In the genomic region with DNA sequence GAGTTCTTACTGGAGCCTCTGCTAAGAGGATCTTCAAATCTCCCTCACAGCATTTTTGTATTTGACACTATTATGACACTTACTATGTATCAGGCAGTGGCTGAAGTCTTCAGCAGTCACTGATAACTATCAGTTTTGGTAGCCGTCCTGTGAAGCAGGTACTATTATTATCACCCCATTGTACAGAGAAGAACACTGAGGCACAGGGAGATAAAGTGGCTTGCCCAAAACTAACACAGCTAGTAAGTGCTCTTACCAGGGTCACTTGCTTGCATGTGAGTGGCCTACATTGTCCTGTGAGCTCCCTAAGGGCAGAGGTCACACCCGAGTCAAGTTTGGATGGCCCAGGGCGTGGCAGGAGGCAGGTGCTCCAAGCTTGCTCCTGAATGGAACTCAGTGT, we compare ENCODE assay signal across 37 cellular contexts. TPM values are rescaled to one million over a fixed set of nuclear protein-coding genes. Genes with fewer than 3 reads are reported as not detected.
DNase-seq lines count a peak whose midpoint lies in the region; ATAC-seq, FAIRE-seq and TF ChIP-seq lines count a peak whose summit lies in the region.
"Had no signal": no experiment of that assay in that cellular context is flagged by ENCODE, and none has a peak within 500 bp of the region (broad histone marks: within the 10 kb centered on the region; RNA-seq: fewer than 3 reads in every experiment).

No MANE protein-coding gene starts in this region.

- H3K36me3 ChIP-seq in right atrium auricular region (no peaks in the 10 kb centered on the region), heart left ventricle (no peaks in the 10 kb centered on the region), HepG2 (replicated peaks in 1 of 2; ENCODE audit: control insufficient read depth in 1 of 2, insufficient read depth in 2 of 2, low read length in 2 of 2) (no peaks in the 10 kb centered on the region), right lobe of liver (no peaks in the 10 kb centered on the region), K562 (ENCODE audit: control insufficient read depth, insufficient read depth, low read length) (no peaks in the 10 kb centered on the region)
- no peaks in the 10 kb centered on the region for H3K36me3 ChIP-seq in CD4-positive, alpha-beta memory T cell (ENCODE audit: insufficient read depth, low read length)
- H3K36me3 ChIP-seq: BE2C; BLaER1; BLaER1 treated with 17β-estradiol and CSF1 and Interleukin-3, amounts not matched to agents 10 nM and 100 nM had no signal

- CTCF ChIA-PET in HepG2 (lab: Yijun Ruan, JAX; ENCODE audit: low intra/inter-chr PET ratio, low total read pairs) (no interaction called here), K562 (lab: Yijun Ruan, JAX; ENCODE audit: low intra/inter-chr PET ratio) (no interaction called here)
- CTCF ChIA-PET in CD4-positive, alpha-beta memory T cell (lab: Charles Lee; ENCODE audit: partially characterized antibody), result no interaction called here

- ATAC-seq in Right ventricle myocardium superior (ENCODE audit: poor library complexity) (no peak), heart left ventricle (no peak), HepG2 (no peak), right lobe of liver (no peak), K562 (no peak)
- ATAC-seq: A549; CD8-positive, alpha-beta T cell had no signal

- no peak for TF ChIP-seq POLR2A in heart left ventricle (IDR thresholded peaks at IDR 0.05)
- no peak for TF ChIP-seq POLR2A in HepG2 (IDR thresholded peaks at IDR 0.05; ENCODE audit: insufficient read depth in 1 of 2, low read depth in 2 of 2, low read length in 2 of 2)
- TF ChIP-seq POLR2A in right lobe of liver (IDR thresholded peaks at IDR 0.05), result no peak
- TF ChIP-seq POLR2A in K562 (conservative IDR thresholded peaks at IDR 0.05), result no peak

- H4K20me1 ChIP-seq in HepG2 (ENCODE audit: insufficient read depth, low read length) (no peaks in the 10 kb centered on the region), K562 (replicated peaks; ENCODE audit: control insufficient read depth, insufficient read depth, low read length) (0 out of 2 replicates have a peak, but pooled peaks cover 7% of the 10 kb centered on the region)
- H4K20me1 ChIP-seq: BLaER1; BLaER1 treated with 17β-estradiol and CSF1 and Interleukin-3, amounts not matched to agents 10 nM and 100 nM had no signal

- no peaks in the 10 kb centered on the region for H3K4me1 ChIP-seq in right atrium auricular region
- H3K4me1 ChIP-seq in heart left ventricle, result no peaks in the 10 kb centered on the region
- H3K4me1 ChIP-seq in HepG2 (ENCODE audit: insufficient read depth, low read length), result no peaks in the 10 kb centered on the region
- no peaks in the 10 kb centered on the region for H3K4me1 ChIP-seq in right lobe of liver
- peaks cover 0 to 4% of the 10 kb centered on the region in 2 experiments; a peak in 2 of 5 replicates for H3K4me1 ChIP-seq in K562 (replicated peaks in 1 of 2; ENCODE audit: control insufficient read depth in 2 of 2, insufficient read depth in 2 of 2, low read length in 2 of 2)
- no peaks in the 10 kb centered on the region for H3K4me1 ChIP-seq in CD4-positive, alpha-beta memory T cell (ENCODE audit: insufficient read depth, low read length)
- H3K4me1 ChIP-seq: A549; BE2C; BLaER1; BLaER1 treated with 17β-estradiol and CSF1 and Interleukin-3, amounts not matched to agents 10 nM and 100 nM had no signal

- peaks cover 6 to 8% of the 10 kb centered on the region in 2 donors for H3K27me3 Mint-ChIP-seq in CD4-positive, alpha-beta memory T cell

- intact Hi-C loops in cardiac septum (cut with DNase I), result no loop called here
- intact Hi-C loops in Right ventricle myocardium superior (cut with DNase I), result no loop called here
- intact Hi-C loops in heart left ventricle (cut with DNase I), result no loop called here
- intact Hi-C loops in HepG2 (cut with micrococcal nuclease; ENCODE audit: unreplicated experiment), result no loop called here
- intact Hi-C loops in right lobe of liver (cut with DNase I), result no loop called here
- intact Hi-C loops in K562 (cut with micrococcal nuclease), result no loop called here
- intact Hi-C loops in CD4-positive, alpha-beta memory T cell (cut with micrococcal nuclease), result no loop called here

- WGBS in heart left ventricle, 4 donors, result 83 to 93% (median 88%) methylated on average over 2 to 3 of the region's 3 CpGs
- 86% methylated on average over 1 of the region's 3 CpGs for whole genome bisulfite sequencing in HepG2 (ENCODE audit: low lambda C conversion rate)
- 67% methylated on average over 1 of the region's 3 CpGs for WGBS in right lobe of liver (ENCODE audit: insufficient coverage, low coverage, low lambda C conversion rate, missing lambda C conversion rate)
- WGBS in K562 (ENCODE audit: insufficient coverage, low coverage, missing lambda C conversion rate), result 35% methylated on average over 3 of the region's 3 CpGs

- H3K27me3 ChIP-seq in right atrium auricular region (no peaks in the 10 kb centered on the region), heart left ventricle (peaks cover 0 to 17% (median 0%) of the 10 kb centered on the region in 9 donors), HepG2 (ENCODE audit: control insufficient read depth in 1 of 2, insufficient read depth in 2 of 2, low read length in 2 of 2) (peaks cover 0 to 18% of the 10 kb centered on the region in 2 experiments; a peak in 3 of 5 replicates), right lobe of liver (no peaks in the 10 kb centered on the region), K562 (ENCODE audit: control insufficient read depth in 2 of 2, insufficient read depth in 2 of 2, low read length in 2 of 2) (peaks cover 19 to 52% of the 10 kb centered on the region in 2 experiments; a peak in 3 of 5 replicates)
- no peaks in the 10 kb centered on the region for H3K27me3 ChIP-seq in CD4-positive, alpha-beta memory T cell (ENCODE audit: insufficient read depth, low read length)
- H3K27me3 ChIP-seq: BE2C; BLaER1; BLaER1 treated with 17β-estradiol and CSF1 and Interleukin-3, amounts not matched to agents 10 nM and 100 nM had no signal

- H3K9me3 ChIP-seq in right atrium auricular region, result no peaks in the 10 kb centered on the region
- H3K9me3 ChIP-seq in heart left ventricle, result no peaks in the 10 kb centered on the region
- no peaks in the 10 kb centered on the region for H3K9me3 ChIP-seq in HepG2 (ENCODE audit: low read length)
- H3K9me3 ChIP-seq in right lobe of liver, result no peaks in the 10 kb centered on the region
- H3K9me3 ChIP-seq in K562 (replicated peaks; ENCODE audit: control insufficient read depth, insufficient read depth, low read depth, low read length), result no peaks in the 10 kb centered on the region
- H3K9me3 ChIP-seq in CD4-positive, alpha-beta memory T cell (ENCODE audit: control insufficient read depth in 1 of 2, low read length in 2 of 2), result no peaks in the 10 kb centered on the region
- H3K9me3 ChIP-seq: A549; BE2C; BLaER1; BLaER1 treated with 17β-estradiol and CSF1 and Interleukin-3, amounts not matched to agents 10 nM and 100 nM; Caco-2 had no signal

- no peaks in the 10 kb centered on the region for H3K36me3 Mint-ChIP-seq in CD4-positive, alpha-beta memory T cell
- H3K36me3 Mint-ChIP-seq: CD14-positive monocyte; CD4-positive, CD25-positive, alpha-beta regulatory T cell; CD8-positive, alpha-beta memory T cell; CD8-positive, alpha-beta T cell had no signal

- no peak overlapping the region for H3K27ac Mint-ChIP-seq in CD4-positive, alpha-beta memory T cell
- H3K27ac Mint-ChIP-seq: B cell; CD4-positive, alpha-beta T cell; CD4-positive, CD25-positive, alpha-beta regulatory T cell; CD8-positive, alpha-beta T cell had no signal

- TF ChIP-seq EP300 in HepG2 (IDR thresholded peaks at IDR 0.05; ENCODE audit: low read depth in 2 of 2, low read length in 2 of 2) (no peak), HepG2 (CRISPR knock-in tag; IDR thresholded peaks at IDR 0.05; ENCODE audit: borderline replicate concordance) (no peak), K562 (IDR thresholded peaks at IDR 0.05; ENCODE audit: low read length) (no peak)

- H3K4me2 ChIP-seq in HepG2 (ENCODE audit: low read depth, low read length), result no peak overlapping the region
- no peak overlapping the region for H3K4me2 ChIP-seq in K562 (ENCODE audit: insufficient read depth, low read length)
- H3K4me2 ChIP-seq: A549; BLaER1; BLaER1 treated with 17β-estradiol and CSF1 and Interleukin-3, amounts not matched to agents 10 nM and 100 nM had no signal

- H2AFZ ChIP-seq in HepG2 (ENCODE audit: low read length) (no peak overlapping the region), K562 (ENCODE audit: low read depth, low read length) (no peak overlapping the region)

- no peak for TF ChIP-seq RAD21 in HepG2 (CRISPR knock-in tag; IDR thresholded peaks at IDR 0.05)
- TF ChIP-seq RAD21 in K562 (CRISPR knock-in tag; conservative IDR thresholded peaks at IDR 0.05 in 1 of 2, IDR thresholded peaks at IDR 0.05 in 1 of 2), result no peak

- in situ Hi-C loops in HepG2 (cut with HindIII; ENCODE audit: extremely low pct_ligation_motif_present, low pct_unique_long_range_greater_than_20kb) (no loop called here), K562 (cut with MboI) (no loop called here)

- POLR2A ChIA-PET in HepG2 (lab: Yijun Ruan, JAX) (no interaction called here), K562 (lab: Yijun Ruan, JAX) (interaction anchor here (0.6 to 1.4 kb wide), 4 partner anchors 9 to 90 kb away, joined by 3 to 4 read pairs (median 3); no protein-coding TSS in a partner anchor)
- POLR2A ChIA-PET in CD4-positive, alpha-beta memory T cell (lab: Charles Lee; ENCODE audit: partially characterized antibody), result no interaction called here

- DNase-seq in cardiac septum (ENCODE audit: low spot score) (peak; percentile 49), Right ventricle myocardium superior (no peak), right atrium auricular region (ENCODE audit: low spot score) (peak; percentile 36), heart left ventricle (no peak), HepG2 (ENCODE audit: low spot score) (no peak), right lobe of liver (no peak), K562 (ENCODE audit: extremely low read depth in 1 of 4, low spot score in 3 of 4) (no peak)
- DNase-seq in CD4-positive, alpha-beta memory T cell, result no peak
- DNase-seq: 8988T; ACHN; AML-193; BE2C; C1 segment of cervical spinal cord; Caco-2; Calu3; CD4-positive, alpha-beta T cell; CD4-positive, CD25-positive, alpha-beta regulatory T cell; CD8-positive, alpha-beta memory T cell; CD8-positive, alpha-beta T cell; COR-L47; DMS 273 treated with DMSO at 0.1 percent for 48 hours; DMS153; DMS53; DMS79; DMS79 treated with DMSO at 0.1 percent for 48 hours; DND-41; EL had no signal

- H3K27ac ChIP-seq in right atrium auricular region (no peak overlapping the region), heart left ventricle (no peak overlapping the region), HepG2 (ENCODE audit: extremely low read length, insufficient read depth, low read length) (no peak overlapping the region), right lobe of liver (no peak overlapping the region), K562 (ENCODE audit: extremely low read depth, low read depth, low read length) (no peak overlapping the region)
- no peak overlapping the region for H3K27ac ChIP-seq in CD4-positive, alpha-beta memory T cell (ENCODE audit: low read depth, low read length)
- H3K27ac ChIP-seq: 22Rv1; A549; BLaER1; BLaER1 treated with 17β-estradiol and CSF1 and Interleukin-3, amounts not matched to agents 10 nM and 100 nM; C4-2B had no signal

- no peak for FAIRE-seq in HepG2 (lab: Jason Lieb, UNC)
- FAIRE-seq in K562 (lab: Jason Lieb, UNC), result no peak
- FAIRE-seq: A204.1, A549, D721Med had no signal

- H3K9ac ChIP-seq in HepG2 (ENCODE audit: insufficient read depth, low read depth, low read length) (no peak overlapping the region), K562 (ENCODE audit: insufficient read depth in 1 of 2, low read depth in 2 of 2, low read length in 2 of 2) (no peak overlapping the region)
- H3K9ac ChIP-seq: BLaER1; BLaER1 treated with 17β-estradiol and CSF1 and Interleukin-3, amounts not matched to agents 10 nM and 100 nM had no signal

- no peak overlapping the region for H3K4me3 Mint-ChIP-seq in CD4-positive, alpha-beta memory T cell
- H3K4me3 Mint-ChIP-seq: B cell; CD14-positive monocyte; CD4-positive, alpha-beta T cell; CD4-positive, CD25-positive, alpha-beta regulatory T cell; CD8-positive, alpha-beta memory T cell; CD8-positive, alpha-beta T cell had no signal

- TF ChIP-seq CTCF in right atrium auricular region (IDR thresholded peaks at IDR 0.05), result no peak
- TF ChIP-seq CTCF in heart left ventricle (IDR thresholded peaks at IDR 0.05), result no peak
- no peak for TF ChIP-seq CTCF in HepG2 (CRISPR knock-in tag; IDR thresholded peaks at IDR 0.05)
- no peak for TF ChIP-seq CTCF in right lobe of liver (IDR thresholded peaks at IDR 0.05)
- no peak for TF ChIP-seq CTCF in K562 (IDR thresholded peaks at IDR 0.05 in 2 of 3, conservative IDR thresholded peaks at IDR 0.05 in 1 of 3; ENCODE audit: insufficient read depth in 2 of 3, low read depth in 1 of 3, low read length in 3 of 3)

- H3K4me1 Mint-ChIP-seq in CD4-positive, alpha-beta memory T cell, result peaks cover 0 to 2% (median 0%) of the 10 kb centered on the region in 4 donors
- H3K4me1 Mint-ChIP-seq: B cell; CD14-positive monocyte; CD8-positive, alpha-beta memory T cell had no signal

- H3K9me3 Mint-ChIP-seq in CD4-positive, alpha-beta memory T cell, result no peaks in the 10 kb centered on the region
- H3K9me3 Mint-ChIP-seq: CD4-positive, alpha-beta T cell; CD8-positive, alpha-beta T cell had no signal

- no peak overlapping the region for H3K4me3 ChIP-seq in right atrium auricular region
- H3K4me3 ChIP-seq in heart left ventricle, result no peak overlapping the region
- no peak overlapping the region for H3K4me3 ChIP-seq in HepG2 (replicated peaks in 1 of 3; ENCODE audit: insufficient read depth in 1 of 3, low read depth in 2 of 3, low read length in 3 of 3)
- H3K4me3 ChIP-seq in right lobe of liver, result no peak overlapping the region
- no peak overlapping the region for H3K4me3 ChIP-seq in K562
- no peak overlapping the region for H3K4me3 ChIP-seq in CD4-positive, alpha-beta memory T cell (ENCODE audit: low read length in 2 of 2)
- H3K4me3 ChIP-seq: A549; BLaER1; BLaER1 treated with 17β-estradiol and CSF1 and Interleukin-3, amounts not matched to agents 10 nM and 100 nM had no signal

- no peaks in the 10 kb centered on the region for H3K9me1 ChIP-seq in K562 (ENCODE audit: control insufficient read depth, insufficient read depth, low read length)

- BruUV-seq in HepG2 (replicated peaks; lab: Mats Ljungman, UMichigan) (no TSS peak), K562 (replicated peaks; lab: Mats Ljungman, UMichigan) (no TSS peak)

- H3K79me2 ChIP-seq in HepG2 (ENCODE audit: insufficient read depth, low read length) (no peaks in the 10 kb centered on the region), K562 (ENCODE audit: control insufficient read depth, insufficient read depth, low read length) (no peaks in the 10 kb centered on the region)

RNA-seq across cellular contexts. Expression of gene GABBR2, which starts 16.8 kb away (rescaled TPM):
- total RNA-seq in cardiac septum (1.1 TPM), Right ventricle myocardium superior (0.30 TPM), right atrium auricular region (under 1 TPM in 1 of 2 donors, not detected in 1; 0.22 TPM), heart left ventricle (1 to 10 TPM in 3 of 9 donors, under 1 TPM in 6; 0.16 to 3.4 (median 0.61) TPM), HepG2 (2016; rRNA removed; fragmentation: Illumina TruSeq; extraction: Trizol) (0.02 TPM in 1 of 2 replicates, not detected in the other), right lobe of liver (not detected), K562 (2014; rRNA removed) (0.27 and 0.33 TPM in 2 replicates), K562 (2014; rRNA removed; fragmentation: Illumina TruSeq; extraction: Trizol) (0.18 and 0.29 TPM in 2 replicates), K562 (2015; rRNA removed; fragmentation: Illumina TruSeq; extraction: Trizol) (0.29 and 0.41 TPM in 2 replicates), K562 (2021) (0.42 and 0.47 TPM in 2 replicates)
- polyA plus RNA-seq in heart left ventricle (under 1 TPM; 0.11 to 0.15 TPM), HepG2 (2011; rRNA removed) (0.01 TPM in 1 of 2 replicates, not detected in the other), K562 (2011; rRNA removed) (0.27 and 0.32 TPM in 2 replicates), K562 (2014; fragmentation: Illumina TruSeq; extraction: Trizol) (0.36 and 0.53 TPM in 2 replicates), K562 (2014; fragmentation: Nextera tagmentation; extraction: Ambion mirVana) (1 to 10 TPM in 1 of 2 experiments, under 1 TPM in 1; 0.15 to 1.9 TPM), K562 (2014; rRNA removed) (0.32 and 1.1 TPM in 2 replicates)
- not detected in 2 replicates for total RNA-seq in HepG2 (2016; cell fraction: cytosol; rRNA removed; fragmentation: Illumina TruSeq; extraction: Trizol; ENCODE audit: low read depth)
- 0.17 TPM in 1 of 2 replicates, not detected in the other for total RNA-seq in HepG2 (2016; cell fraction: insoluble cytoplasmic fraction; rRNA removed; fragmentation: Illumina TruSeq; extraction: Trizol)
- not detected in 2 replicates for total RNA-seq in HepG2 (2016; cell fraction: membrane; rRNA removed; fragmentation: Illumina TruSeq; extraction: Trizol)
- not detected in 2 replicates for total RNA-seq in HepG2 (2016; cell fraction: nucleus; rRNA removed; fragmentation: Illumina TruSeq; extraction: Trizol)
- not detected in 2 replicates for polyA plus RNA-seq in HepG2 (2011; cell fraction: cytosol; rRNA removed)
- polyA plus RNA-seq in HepG2 (2011; cell fraction: nucleus; rRNA removed), result 0.02 TPM in 1 of 2 replicates, not detected in the other
- polyA plus RNA-seq in HepG2 (2012), result not detected in 2 replicates
- not detected in 2 replicates for polyA plus RNA-seq in HepG2 (2016; cell fraction: cytosol; fragmentation: Illumina TruSeq; extraction: Trizol; ENCODE audit: low read depth)
- 0.03 TPM in 1 of 2 replicates, not detected in the other for polyA plus RNA-seq in HepG2 (2016; cell fraction: insoluble cytoplasmic fraction; fragmentation: Illumina TruSeq; extraction: Trizol; ENCODE audit: low read depth)
- not detected in 2 replicates for polyA plus RNA-seq in HepG2 (2016; cell fraction: membrane; fragmentation: Illumina TruSeq; extraction: Trizol; ENCODE audit: low read depth)
- not detected in 2 replicates for polyA plus RNA-seq in HepG2 (2016; cell fraction: nucleus; fragmentation: Illumina TruSeq; extraction: Trizol; ENCODE audit: insufficient read depth, low read depth)
- polyA minus RNA-seq in HepG2 (2011; rRNA and poly(A)+ RNA removed; ENCODE audit: low replicate concordance), result 0.33 TPM in 1 of 2 replicates, not detected in the other
- not detected in 2 replicates for polyA minus RNA-seq in HepG2 (2011; cell fraction: cytosol; rRNA and poly(A)+ RNA removed)
- not detected in 2 replicates for polyA minus RNA-seq in HepG2 (2011; cell fraction: nucleus; rRNA and poly(A)+ RNA removed)
- 3.2 and 3.7 TPM in 2 replicates for total RNA-seq in K562 (2011; cell fraction: chromatin; rRNA removed; ENCODE audit: low replicate concordance)
- 1.2 and 1.3 TPM in 2 replicates for total RNA-seq in K562 (2011; cell fraction: nucleolus; rRNA removed)
- total RNA-seq in K562 (2011; cell fraction: nucleoplasm; rRNA removed), result 1.9 and 4.7 TPM in 2 replicates
- 0.04 and 0.82 TPM in 2 replicates for polyA plus RNA-seq in K562 (2011; cell fraction: cytosol; rRNA removed)
- 0.29 and 0.77 TPM in 2 replicates for polyA plus RNA-seq in K562 (2011; cell fraction: nucleus; rRNA removed)
- 0.40 and 0.44 TPM in 2 replicates for polyA plus RNA-seq in K562 (2012)
- polyA minus RNA-seq in K562 (2011; rRNA and poly(A)+ RNA removed), result 0.30 and 1.1 TPM in 2 replicates
- 0.38 and 2.5 TPM in 2 replicates for polyA minus RNA-seq in K562 (2011; cell fraction: cytosol; rRNA and poly(A)+ RNA removed)
- 1.1 and 1.7 TPM in 2 replicates for polyA minus RNA-seq in K562 (2011; cell fraction: nucleus; rRNA and poly(A)+ RNA removed)
- not detected for total RNA-seq in CD4-positive, alpha-beta memory T cell
- polyA plus RNA-seq in CD4-positive, alpha-beta memory T cell, result not detected
- total RNA-seq: A673; B cell; CD4-positive, alpha-beta T cell; CD4-positive, CD25-positive, alpha-beta regulatory T cell; CD8-positive, alpha-beta memory T cell; CD8-positive, alpha-beta T cell had no signal
- polyA plus RNA-seq: CD14-positive monocyte; CD4-positive, CD25-positive, alpha-beta regulatory T cell; CD8-positive, alpha-beta memory T cell had no signal

Comparison
In these comparisons a context has a peak if more than half of its experiments do, and no peak if none do; other contexts are left out.
1. DNase-seq: peak in cardiac septum (single experiment) and right atrium auricular region (single experiment); none in Right ventricle myocardium superior (single experiment), heart left ventricle (0 of 5), HepG2 (single experiment), right lobe of liver (0 of 3), K562 (0 of 4) and CD4-positive, alpha-beta memory T cell (0 of 5).